Comparison of ENCODE assay signal across 10 cellular contexts in genomic region chr12:1812650-1813302, GRCh38. TPM values are rescaled to one million over a fixed set of nuclear protein-coding genes. Genes with fewer than 3 reads are reported as not detected.
DNase-seq lines count a peak whose midpoint lies in the region; ATAC-seq and TF ChIP-seq lines count a peak whose summit lies in the region.
"Had no signal": no experiment of that assay in that cellular context is flagged by ENCODE, and none has a peak within 500 bp of the region (broad histone marks: within the 10 kb centered on the region; RNA-seq: fewer than 3 reads in every experiment).

No MANE protein-coding gene starts in this region.

- no peaks in the 10 kb centered on the region for H3K36me3 Mint-ChIP-seq in T-helper 2 cell treated with Interferon-gamma antibody and Interleukin-4, amounts not matched to agents 5 μg/mL and 100 μg/mL, for 36 hours (ENCODE audit: low read depth)
- H3K36me3 Mint-ChIP-seq in H9 (ENCODE audit: insufficient read depth in 1 of 3, low read depth in 3 of 3) = peaks cover 0 to 5% (median 3%) of the 10 kb centered on the region in 3 experiments; a peak in 2 of 7 replicates

- H3K79me2 ChIP-seq in H9 (ENCODE audit: insufficient read depth, low read length) = no peaks in the 10 kb centered on the region

- no peak overlapping the region for H3T11ph ChIP-seq in H9 (ENCODE audit: low read length)

- no peak overlapping the region for H4K8ac ChIP-seq in H9 (replicated peaks; ENCODE audit: insufficient read length, low read depth, low read length)

- peaks cover 0 to 5% (median 0%) of the 10 kb centered on the region in 4 donors for H3K27me3 ChIP-seq in esophagus muscularis mucosa
- H3K27me3 ChIP-seq in H9 (ENCODE audit: insufficient read depth, low read length) = no peaks in the 10 kb centered on the region

- H2BK20ac ChIP-seq in H9 (ENCODE audit: low read depth, low read length, poor library complexity, severe bottlenecking) = no peak overlapping the region

- peak; percentile 60 for ATAC-seq in omental fat pad (ENCODE audit: low FRiP score)
- no peak for ATAC-seq in GM18519 (IDR thresholded peaks at IDR 0.05; ENCODE audit: low FRiP score, unreplicated experiment)

- TF ChIP-seq EP300 in esophagus muscularis mucosa (IDR thresholded peaks at IDR 0.05) = no peak

- H3K27ac ChIP-seq in esophagus muscularis mucosa (replicated peaks in 1 of 4) (peak overlapping the region; percentile 31 to 69 (median 54)), H9 (ENCODE audit: insufficient read length, low read depth, low read length) (no peak overlapping the region)

- no peak overlapping the region for H2AFZ ChIP-seq in H9 (ENCODE audit: low read length)

- no peak overlapping the region for H2BK5ac ChIP-seq in H9 (ENCODE audit: insufficient read length, low read length)

- H3K9ac ChIP-seq in H9 (ENCODE audit: extremely low read depth, insufficient read length, low read length) = no peak overlapping the region
- H3K9ac ChIP-seq: SK-N-SH had no signal

- H2BK120ac ChIP-seq in H9 (ENCODE audit: low read depth, low read length, poor library complexity, severe bottlenecking) = no peak overlapping the region

- no peak overlapping the region for H4K5ac ChIP-seq in H9 (ENCODE audit: insufficient read length, low read depth, low read length)

- no peaks in the 10 kb centered on the region for H3K9me3 Mint-ChIP-seq in T-helper 2 cell treated with Interferon-gamma antibody and Interleukin-4, amounts not matched to agents 5 μg/mL and 100 μg/mL, for 36 hours
- peaks cover 4% of the 10 kb centered on the region in 2 experiments; a peak in 2 of 5 replicates for H3K9me3 Mint-ChIP-seq in H9

- H3K4me3 ChIP-seq in esophagus muscularis mucosa = no peak overlapping the region

- H2BK15ac ChIP-seq in H9 (ENCODE audit: low read depth, low read length) = no peak overlapping the region

- no peaks in the 10 kb centered on the region for H3K23me2 ChIP-seq in H9 (ENCODE audit: insufficient read length, low read depth, low read length, poor library complexity, severe bottlenecking)

- no peak overlapping the region for H3K4me2 ChIP-seq in H9 (ENCODE audit: insufficient read depth, insufficient read length, low read length)
- H3K4me2 ChIP-seq: SK-N-SH had no signal

- H3K9me3 ChIP-seq in esophagus muscularis mucosa (no peaks in the 10 kb centered on the region), H9 (ENCODE audit: control insufficient read depth, low read depth, low read length) (no peaks in the 10 kb centered on the region)
- H3K9me3 ChIP-seq: SK-N-SH had no signal

- H4K91ac ChIP-seq in H9 (ENCODE audit: insufficient read length, low read depth, low read length) = no peak overlapping the region

- H3K36me3 ChIP-seq in esophagus muscularis mucosa = no peaks in the 10 kb centered on the region

- H3K23ac ChIP-seq in H9 (ENCODE audit: insufficient read length, low read depth, low read length) = no peak overlapping the region

- no peak for TF ChIP-seq POLR2A in esophagus muscularis mucosa (IDR thresholded peaks at IDR 0.05; ENCODE audit: low read depth)

- H3K4me1 ChIP-seq in esophagus muscularis mucosa = peaks cover 0 to 19% (median 8%) of the 10 kb centered on the region in 4 donors
- no peaks in the 10 kb centered on the region for H3K4me1 ChIP-seq in H9 (ENCODE audit: insufficient read depth, low read length)

- H3K4me3 Mint-ChIP-seq in T-helper 2 cell treated with Interferon-gamma antibody and Interleukin-4, amounts not matched to agents 5 μg/mL and 100 μg/mL, for 36 hours = no peak overlapping the region
- H3K4me3 Mint-ChIP-seq in H9 = no peak overlapping the region

- intact Hi-C loops in esophagus muscularis mucosa (cut with DNase I) = no loop called here

- peaks cover 16% of the 10 kb centered on the region for H3K27me3 Mint-ChIP-seq in T-helper 2 cell treated with Interferon-gamma antibody and Interleukin-4, amounts not matched to agents 5 μg/mL and 100 μg/mL, for 36 hours (ENCODE audit: low read depth)
- H3K27me3 Mint-ChIP-seq in H9 (ENCODE audit: low read depth) = peaks cover 12% of the 10 kb centered on the region

- TF ChIP-seq CTCF in esophagus muscularis mucosa (IDR thresholded peaks at IDR 0.05) (no peak), omental fat pad (IDR thresholded peaks at IDR 0.05) (no peak), H9 (conservative IDR thresholded peaks at IDR 0.05) (no peak)

- H2BK12ac ChIP-seq in H9 (ENCODE audit: insufficient read length, low read depth, low read length) = no peak overlapping the region

- no peaks in the 10 kb centered on the region for H3K79me1 ChIP-seq in H9 (ENCODE audit: insufficient read depth, low read depth, low read length, poor library complexity, severe bottlenecking)

- H3K56ac ChIP-seq in H9 (ENCODE audit: insufficient read length, low read depth, low read length) = no peak overlapping the region

- no peak overlapping the region for H3K27ac Mint-ChIP-seq in T-helper 2 cell treated with Interferon-gamma antibody and Interleukin-4, amounts not matched to agents 5 μg/mL and 100 μg/mL, for 36 hours
- H3K27ac Mint-ChIP-seq in H9 = no peak overlapping the region

- H4K20me1 ChIP-seq in H9 (ENCODE audit: control insufficient read depth, insufficient read depth, insufficient read length) = no peaks in the 10 kb centered on the region

- WGBS in esophagus muscularis mucosa = 77% methylated on average over 17 of the region's 17 CpGs
- no CpG with 5 or more reads among the region's 17 CpGs for WGBS in H9 (ENCODE audit: extremely low coverage, insufficient read length, low lambda C conversion rate)

- no peak overlapping the region for H3K18ac ChIP-seq in H9 (ENCODE audit: insufficient read length, low read depth, low read length)

- peaks cover 7% of the 10 kb centered on the region for H3K4me1 Mint-ChIP-seq in T-helper 2 cell treated with Interferon-gamma antibody and Interleukin-4, amounts not matched to agents 5 μg/mL and 100 μg/mL, for 36 hours (ENCODE audit: low read depth)
- H3K4me1 Mint-ChIP-seq in H9 = peaks cover 0 to 4% of the 10 kb centered on the region in 2 experiments; a peak in 1 of 4 replicates

- H2AK5ac ChIP-seq in H9 (ENCODE audit: insufficient read length, low read length) = no peak overlapping the region

- H3K14ac ChIP-seq in H9 (ENCODE audit: insufficient read depth, low read length) = no peak overlapping the region; the same call in 1 of the 2 replicates

- H3K4ac ChIP-seq in H9 (ENCODE audit: low read depth, low read length) = no peak overlapping the region

- DNase-seq in ELR (ENCODE audit: low read depth) (peak; percentile 67), esophagus muscularis mucosa (ENCODE audit: extremely low spot score) (no peak), omental fat pad (ENCODE audit: low spot score) (no peak), NCI-H1930 (lab: John Stamatoyannopoulos, UW) (no peak), H9 (no peak)
- DNase-seq in T-helper 2 cell treated with Interferon-gamma antibody and Interleukin-4, amounts not matched to agents 5 μg/mL and 100 μg/mL, for 36 hours (ENCODE audit: low spot score) = no peak
- DNase-seq: SK-N-SH had no signal

TF ChIP-seq in PFSK-1, 5 proteins besides CTCF, POLR2A, EP300 and RAD21:
- TF ChIP-seq REST (IDR thresholded peaks at IDR 0.05; ENCODE audit: insufficient read depth in 1 of 2, low read depth in 2 of 2, low read length in 2 of 2) (0 out of 4 replicates have a peak, but pooled peaks of 1 of the 2 experiments have one; percentile 41), POLR2AphosphoS5 (IDR thresholded peaks at IDR 0.05; ENCODE audit: low read depth, low read length) (0 out of 2 replicates have a peak, but pooled peaks have one; percentile 31), FOXP2 (optimal IDR thresholded peaks at IDR 0.05; ENCODE audit: borderline replicate concordance, extremely low read depth, extremely low read length, insufficient read depth) (no peak), TAF1 (IDR thresholded peaks at IDR 0.05; ENCODE audit: borderline replicate concordance, insufficient read depth, low read length) (no peak), SIN3A (IDR thresholded peaks at IDR 0.05; ENCODE audit: borderline replicate concordance, insufficient read depth, low read length) (0 out of 2 replicates have a peak, but pooled peaks have one; percentile 39)

RNA-seq across cellular contexts. Expression of gene LRTM2, which starts 7.6 kb away (rescaled TPM):
- not detected for polyA plus RNA-seq in PFSK-1 (2012; ENCODE audit: insufficient read length, low read depth)
- under 1 TPM in 1 of 4 donors, not detected in 3; 0.17 TPM for total RNA-seq in esophagus muscularis mucosa
- total RNA-seq in omental fat pad = not detected
- total RNA-seq in H9 (2021) = not detected in 2 replicates
- total RNA-seq: urinary bladder had no signal
- polyA plus RNA-seq: SK-N-SH, urinary bladder had no signal
